In the genomic region with DNA sequence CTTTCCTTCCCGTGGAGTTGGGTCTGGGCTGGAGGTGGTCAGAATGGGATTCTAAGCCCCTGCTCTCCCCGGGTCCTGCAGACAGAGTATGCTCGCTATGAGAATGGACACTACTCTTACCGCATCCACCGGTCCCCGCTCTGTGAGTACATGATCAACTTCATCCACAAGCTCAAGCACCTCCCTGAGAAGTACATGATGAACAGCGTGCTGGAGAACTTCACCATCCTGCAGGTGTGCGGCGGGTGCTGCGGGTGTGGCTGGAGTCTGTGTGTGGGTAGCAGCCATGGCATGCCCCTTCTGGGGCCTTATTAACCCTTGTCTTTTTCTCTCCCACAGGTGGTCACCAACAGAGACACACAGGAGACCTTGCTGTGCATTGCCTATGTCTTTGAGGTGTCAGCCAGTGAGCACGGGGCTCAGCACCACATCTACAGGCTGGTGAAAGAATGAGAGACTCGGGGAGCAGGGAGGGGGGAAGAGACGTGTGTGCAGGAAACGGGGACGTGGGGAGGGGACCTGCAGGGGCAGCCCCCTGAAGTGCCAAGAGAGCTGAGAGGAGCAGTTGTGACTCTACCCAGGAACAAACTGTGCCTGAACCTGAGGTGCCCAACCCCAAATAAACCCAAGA, we compare ENCODE assay signal across 1 cellular context.
TF ChIP-seq lines count a peak whose summit lies in the region.

No MANE protein-coding gene starts in this region.

TF ChIP-seq in HepG2, 621 proteins besides CTCF, POLR2A, EP300 and RAD21:
- TF ChIP-seq MED1 (CRISPR knock-in tag; IDR thresholded peaks at IDR 0.05) (no peak), RFXAP (CRISPR knock-in tag; IDR thresholded peaks at IDR 0.05; ENCODE audit: borderline replicate concordance) (no peak), ZNF614 (CRISPR knock-in tag; IDR thresholded peaks at IDR 0.05; ENCODE audit: borderline replicate concordance) (no peak), DR1 (CRISPR knock-in tag; IDR thresholded peaks at IDR 0.05) (no peak), ZNF207 (IDR thresholded peaks at IDR 0.05; ENCODE audit: borderline replicate concordance) (no peak), TGIF2 (CRISPR knock-in tag; IDR thresholded peaks at IDR 0.05) (no peak), ZBTB20 (CRISPR knock-in tag; IDR thresholded peaks at IDR 0.05; ENCODE audit: borderline replicate concordance, low read depth) (no peak), ZNF720 (CRISPR knock-in tag; IDR thresholded peaks at IDR 0.05) (no peak), FLYWCH1 (CRISPR knock-in tag; IDR thresholded peaks at IDR 0.05) (no peak)
- TF ChIP-seq, protein P1, sequence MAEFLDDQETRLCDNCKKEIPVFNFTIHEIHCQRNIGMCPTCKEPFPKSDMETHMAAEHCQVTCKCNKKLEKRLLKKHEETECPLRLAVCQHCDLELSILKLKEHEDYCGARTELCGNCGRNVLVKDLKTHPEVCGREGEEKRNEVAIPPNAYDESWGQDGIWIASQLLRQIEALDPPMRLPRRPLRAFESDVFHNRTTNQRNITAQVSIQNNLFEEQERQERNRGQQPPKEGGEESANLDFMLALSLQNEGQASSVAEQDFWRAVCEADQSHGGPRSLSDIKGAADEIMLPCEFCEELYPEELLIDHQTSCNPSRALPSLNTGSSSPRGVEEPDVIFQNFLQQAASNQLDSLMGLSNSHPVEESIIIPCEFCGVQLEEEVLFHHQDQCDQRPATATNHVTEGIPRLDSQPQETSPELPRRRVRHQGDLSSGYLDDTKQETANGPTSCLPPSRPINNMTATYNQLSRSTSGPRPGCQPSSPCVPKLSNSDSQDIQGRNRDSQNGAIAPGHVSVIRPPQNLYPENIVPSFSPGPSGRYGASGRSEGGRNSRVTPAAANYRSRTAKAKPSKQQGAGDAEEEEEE (CRISPR knock-in tag; IDR thresholded peaks at IDR 0.05; ENCODE audit: borderline replicate concordance): no peak
- TF ChIP-seq, protein P2, sequence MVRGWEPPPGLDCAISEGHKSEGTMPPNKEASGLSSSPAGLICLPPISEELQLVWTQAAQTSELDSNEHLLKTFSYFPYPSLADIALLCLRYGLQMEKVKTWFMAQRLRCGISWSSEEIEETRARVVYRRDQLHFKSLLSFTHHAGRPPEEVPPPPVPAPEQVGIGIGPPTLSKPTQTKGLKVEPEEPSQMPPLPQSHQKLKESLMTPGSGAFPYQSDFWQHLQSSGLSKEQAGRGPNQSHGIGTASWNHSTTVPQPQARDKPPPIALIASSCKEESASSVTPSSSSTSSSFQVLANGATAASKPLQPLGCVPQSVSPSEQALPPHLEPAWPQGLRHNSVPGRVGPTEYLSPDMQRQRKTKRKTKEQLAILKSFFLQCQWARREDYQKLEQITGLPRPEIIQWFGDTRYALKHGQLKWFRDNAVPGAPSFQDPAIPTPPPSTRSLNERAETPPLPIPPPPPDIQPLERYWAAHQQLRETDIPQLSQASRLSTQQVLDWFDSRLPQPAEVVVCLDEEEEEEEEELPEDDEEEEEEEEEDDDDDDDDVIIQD (CRISPR knock-in tag; IDR thresholded peaks at IDR 0.05; ENCODE audit: low read depth): no peak
